Comparison of ENCODE assay signal across 21 cellular contexts in the genomic region with DNA sequence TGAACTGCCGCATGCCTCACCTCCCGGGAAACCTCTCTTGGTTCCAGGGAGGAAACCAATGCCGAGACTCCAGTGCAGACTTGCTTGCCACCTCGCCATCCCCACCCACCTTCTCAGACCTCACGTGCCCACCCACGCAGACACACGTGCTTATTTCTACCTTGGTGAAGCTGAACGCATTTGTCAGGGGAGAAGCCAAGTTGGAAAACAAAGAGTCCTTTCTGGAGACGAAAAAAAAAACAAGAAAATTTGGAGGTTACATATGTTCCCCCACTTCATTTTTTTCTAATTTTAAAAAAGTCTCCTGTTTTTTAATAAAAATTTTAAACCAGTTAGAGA.
"Had no signal": no experiment of that assay in that cellular context is flagged by ENCODE, and none has a peak within 500 bp of the region (broad histone marks: within the 10 kb centered on the region; RNA-seq: fewer than 3 reads in every experiment).

No MANE protein-coding gene starts in this region.

- DNase-seq: KBM-7, MG63, NCI-H1092, NCI-H1105 treated with DMSO at 0.1 percent for 48 hours, NCI-H1417 treated with DMSO at 0.1 percent for 48 hours, NCI-H146, NCI-H187, NCI-H2029, NCI-H2081 treated with DMSO at 0.1 percent for 48 hours, NCI-H2171, NCI-H226, NCI-H446, NCI-H510A, NCI-H524 treated with DMSO at 0.1 percent for 48 hours, NCI-H774, Right ventricle myocardium superior, RPMI8226, SIG-M5 had no signal

- H3K36me3 ChIP-seq: MG63, SJSA1 had no signal

- H3K4me3 ChIP-seq: MG63, SJSA1, SK-N-MC had no signal

- H3K4me1 ChIP-seq: SJSA1 had no signal

- H3K27me3 ChIP-seq: MG63, SJSA1 had no signal

- H3K27ac ChIP-seq: SJSA1, SK-N-MC had no signal

- H3K9me3 ChIP-seq: MG63, SJSA1 had no signal

- FAIRE-seq: RCC 7860 had no signal
